In genomic region chr14:47270715-47271114, GRCh38 we compare ENCODE assay signal across 21 cellular contexts.
DNase-seq lines count a peak whose midpoint lies in the region; TF ChIP-seq lines count a peak whose summit lies in the region.
"Had no signal": no experiment of that assay in that cellular context is flagged by ENCODE, and none has a peak within 500 bp of the region (broad histone marks: within the 10 kb centered on the region; RNA-seq: fewer than 3 reads in every experiment).

No MANE protein-coding gene starts in this region.

- peak overlapping the region; percentile 6 for H3K4me2 ChIP-seq in neural cell (ENCODE audit: low read length)
- H3K4me2 ChIP-seq: BLaER1 had no signal

- H3K4me3 Mint-ChIP-seq in chondrocyte (ENCODE audit: unreplicated experiment) = no peak overlapping the region
- H3K4me3 Mint-ChIP-seq: CD4-positive, CD25-positive, alpha-beta regulatory T cell had no signal

- H3K27ac ChIP-seq in A673 (ENCODE audit: low read depth, low read length, poor library complexity, severe bottlenecking) = peak overlapping the region; percentile 92
- peak overlapping the region; percentile 54 for H3K27ac ChIP-seq in neural cell (ENCODE audit: low read length)
- no peak overlapping the region for H3K27ac ChIP-seq in SJCRH30
- H3K27ac ChIP-seq: BLaER1, HL-60, Peyer's patch had no signal

- no peak for TF ChIP-seq CTCF in A673 (conservative IDR thresholded peaks at IDR 0.05; ENCODE audit: low read depth, low read length)
- TF ChIP-seq CTCF in chondrocyte (IDR thresholded peaks at IDR 0.05) = no peak
- TF ChIP-seq CTCF in neural cell (IDR thresholded peaks at IDR 0.05; ENCODE audit: poor library complexity, severe bottlenecking) = no peak

- no peaks in the 10 kb centered on the region for H3K27me3 Mint-ChIP-seq in chondrocyte (ENCODE audit: low read depth)
- H3K27me3 Mint-ChIP-seq: CD4-positive, CD25-positive, alpha-beta regulatory T cell had no signal

- TF ChIP-seq EP300 in neural cell (conservative IDR thresholded peaks at IDR 0.05; ENCODE audit: poor library complexity, severe bottlenecking) = no peak

- no peak for TF ChIP-seq RAD21 in neural cell (conservative IDR thresholded peaks at IDR 0.05)

- H3K27me3 ChIP-seq in A673 (replicated peaks; ENCODE audit: insufficient read depth, low read depth, low read length, poor library complexity) (no peaks in the 10 kb centered on the region), neural cell (ENCODE audit: insufficient read depth, low read depth, low read length) (no peaks in the 10 kb centered on the region), SJCRH30 (no peaks in the 10 kb centered on the region)
- H3K27me3 ChIP-seq: BLaER1, Peyer's patch had no signal

- peaks cover 15% of the 10 kb centered on the region for H3K4me1 Mint-ChIP-seq in chondrocyte (ENCODE audit: low read depth)
- H3K4me1 Mint-ChIP-seq: CD4-positive, CD25-positive, alpha-beta regulatory T cell had no signal

- no peak overlapping the region for H2AFZ ChIP-seq in neural cell (ENCODE audit: low read depth, low read length)

- H3K79me2 ChIP-seq in neural cell (replicated peaks; ENCODE audit: insufficient read depth, low read length) = no peaks in the 10 kb centered on the region

- no peaks in the 10 kb centered on the region for H4K20me1 ChIP-seq in neural cell (ENCODE audit: insufficient read depth)
- H4K20me1 ChIP-seq: BLaER1 had no signal

- H3K4me1 ChIP-seq in A673 (ENCODE audit: insufficient read depth, low read length, poor library complexity, severe bottlenecking) (peaks cover 20% of the 10 kb centered on the region), SJCRH30 (no peaks in the 10 kb centered on the region)
- H3K4me1 ChIP-seq: BLaER1, Peyer's patch had no signal

- intact Hi-C loops in A673 (cut with micrococcal nuclease; ENCODE audit: unreplicated experiment) = loop anchor here (10.0 kb wide), 2 partner anchors 396 to 686 kb away; no protein-coding TSS in a partner anchor

- no peak overlapping the region for H3K9ac ChIP-seq in neural cell (ENCODE audit: low read length)
- H3K9ac ChIP-seq: BLaER1 had no signal

- H3F3A ChIP-seq in neural cell (ENCODE audit: insufficient read depth, low read length, poor library complexity, severe bottlenecking) = no peaks in the 10 kb centered on the region

- no peaks in the 10 kb centered on the region for H3K9me3 Mint-ChIP-seq in chondrocyte (ENCODE audit: low read depth)

- no TSS peak for BruUV-seq in A673 (replicated peaks; lab: Mats Ljungman, UMichigan)

- no peaks in the 10 kb centered on the region for H3K9me2 ChIP-seq in neural cell (ENCODE audit: insufficient read depth, low read length)

- POLR2A ChIA-PET in A673 (lab: Charles Lee; ENCODE audit: low non-redundant PET) = no interaction called here

- H3K4me3 ChIP-seq in A673 (ENCODE audit: low read depth, low read length, poor library complexity, severe bottlenecking) (no peak overlapping the region), neural cell (ENCODE audit: low read length) (peak overlapping the region; percentile 6), SJCRH30 (no peak overlapping the region)
- H3K4me3 ChIP-seq: BLaER1, Peyer's patch had no signal

- CTCF ChIA-PET in A673 (lab: Charles Lee) = no interaction called here

- peak overlapping the region; percentile 79 for H3K27ac Mint-ChIP-seq in chondrocyte (ENCODE audit: unreplicated experiment)
- H3K27ac Mint-ChIP-seq: CD4-positive, CD25-positive, alpha-beta regulatory T cell had no signal

- DNase-seq in A673 (ENCODE audit: low spot score) (no peak), NCI-H526 (lab: John Stamatoyannopoulos, UW) (peak; percentile 28 to 42), chondrocyte (ENCODE audit: low spot score) (no peak), SJCRH30 (no peak), GOT3 (lab: John Stamatoyannopoulos, UW) (no peak)
- no peak for DNase-seq in activated CD4-positive, alpha-beta T cell treated with anti-CD3 and anti-CD28 coated beads, Interleukin-2, amount 50 U/mL, for 4 hours
- DNase-seq: CD4-positive, CD25-positive, alpha-beta regulatory T cell; COR-L47; Karpas-422; MV-4-11; NCI-H1105; NCI-H1436 treated with DMSO at 0.1 percent for 48 hours; NCI-H187 treated with DMSO at 0.1 percent for 48 hours; NCI-H446; NCI-H69; OCI-M1; Peyer's patch; SIG-M5 had no signal

- no peaks in the 10 kb centered on the region for H3K36me3 Mint-ChIP-seq in chondrocyte (ENCODE audit: low read depth)
- H3K36me3 Mint-ChIP-seq: CD4-positive, CD25-positive, alpha-beta regulatory T cell had no signal

- H3K9me3 ChIP-seq in A673 (ENCODE audit: low read depth, low read length, poor library complexity, severe bottlenecking) (no peaks in the 10 kb centered on the region), neural cell (ENCODE audit: low read length) (no peaks in the 10 kb centered on the region), SJCRH30 (replicated peaks) (no peaks in the 10 kb centered on the region)
- H3K9me3 ChIP-seq: BLaER1, Peyer's patch had no signal

- H3K36me3 ChIP-seq in A673 (ENCODE audit: insufficient read depth, low read length, poor library complexity, severe bottlenecking) (no peaks in the 10 kb centered on the region), neural cell (ENCODE audit: insufficient read depth, low read length) (no peaks in the 10 kb centered on the region), SJCRH30 (no peaks in the 10 kb centered on the region)
- H3K36me3 ChIP-seq: BLaER1, Peyer's patch had no signal

TF ChIP-seq in neural cell, 6 proteins besides CTCF, POLR2A, EP300 and RAD21:
- TF ChIP-seq MXI1 (conservative IDR thresholded peaks at IDR 0.05; ENCODE audit: poor library complexity, severe bottlenecking) (no peak), POLR2AphosphoS5 (IDR thresholded peaks at IDR 0.05) (no peak), EZH2 (IDR thresholded peaks at IDR 0.05; ENCODE audit: borderline replicate concordance, insufficient read depth, low read length, poor library complexity, severe bottlenecking) (no peak), TAF1 (IDR thresholded peaks at IDR 0.05; ENCODE audit: low read depth) (no peak), SMC3 (conservative IDR thresholded peaks at IDR 0.05; ENCODE audit: poor library complexity) (no peak), REST (IDR thresholded peaks at IDR 0.05; ENCODE audit: borderline replicate concordance) (peak; percentile 67)

Comparison
In these comparisons a context has a peak if more than half of its experiments do, and no peak if none do; other contexts are left out.
1. DNase-seq: peak in NCI-H526 (2 of 2); none in A673 (single experiment), chondrocyte (single experiment), activated CD4-positive, alpha-beta T cell treated with anti-CD3 and anti-CD28 coated beads, Interleukin-2, amount 50 U/mL, for 4 hours (0 of 2), SJCRH30 (0 of 2) and GOT3 (single experiment).